Comparison of ENCODE assay signal across 12 cellular contexts in genomic region chr2:8154936-8155335, GRCh38.
A peak's percentile ranks its signal among the peaks of the same experiment; 100 is the strongest.
DNase-seq lines count a peak whose midpoint lies in the region; ATAC-seq and TF ChIP-seq lines count a peak whose summit lies in the region.
"Had no signal": no experiment of that assay in that cellular context is flagged by ENCODE, and none has a peak within 500 bp of the region (broad histone marks: within the 10 kb centered on the region; RNA-seq: fewer than 3 reads in every experiment).

No MANE protein-coding gene starts in this region.

- H3K4me1 Mint-ChIP-seq in activated CD4-positive, alpha-beta T cell treated with anti-CD3 and anti-CD28 coated beads, Interleukin-2, amount 10 ng/mL, durations not matched to agents 7 days and 5 days: peaks cover 28% of the 10 kb centered on the region

- TF ChIP-seq CTCF in NB4 (IDR thresholded peaks at IDR 0.05; ENCODE audit: low read depth, low read length): no peak
- no peak for TF ChIP-seq CTCF in suprapubic skin (IDR thresholded peaks at IDR 0.05)

- ATAC-seq in GM21737 (IDR thresholded peaks at IDR 0.05; ENCODE audit: unreplicated experiment): no peak

- WGBS in suprapubic skin: 89% methylated on average over 6 of the region's 6 CpGs

- DNase-seq in activated CD4-positive, alpha-beta T cell treated with anti-CD3 and anti-CD28 coated beads for 48 hours: peak; percentile 57
- no peak for DNase-seq in activated CD4-positive, alpha-beta T cell treated with anti-CD3 and anti-CD28 coated beads, Interleukin-2, amount 10 ng/mL, durations not matched to agents 7 days and 5 days
- DNase-seq in NB4 (ENCODE audit: low read depth) (peak; percentile 17), epithelial cell of prostate (ENCODE audit: low read depth, low spot score) (peak; percentile 16), ureter (ENCODE audit: low spot score) (no peak), suprapubic skin (ENCODE audit: low spot score in 2 of 2) (no peak)
- peak; percentile 11 for DNase-seq in stimulated activated CD8-positive, alpha-beta memory T cell treated with anti-CD3 and anti-CD28 coated beads, Interleukin-12 subunit alpha, Interleukin-12 subunit beta, amount 100 ng/mL, for 24 hours (ENCODE audit: extremely low read depth)
- DNase-seq: ACHN, immature natural killer cell, SK-N-SH had no signal

- H3K9me3 Mint-ChIP-seq in activated CD4-positive, alpha-beta T cell treated with anti-CD3 and anti-CD28 coated beads, Interleukin-2, amount 10 ng/mL, durations not matched to agents 7 days and 5 days: peaks cover 27% of the 10 kb centered on the region
- H3K9me3 Mint-ChIP-seq: immature natural killer cell had no signal

- CTCF ChIA-PET in activated CD4-positive, alpha-beta T cell treated with anti-CD3 and anti-CD28 coated beads, Interleukin-2, amount 10 ng/mL, durations not matched to agents 7 days and 5 days (lab: Charles Lee): interaction anchor here (1.1 to 1.4 kb wide), 2 partner anchors 9 to 18 kb away, joined by 3 read pairs; no protein-coding TSS in a partner anchor

- H3K4me3 ChIP-seq in NB4 (ENCODE audit: low read depth, low read length) (no peak overlapping the region), suprapubic skin (no peak overlapping the region)
- H3K4me3 ChIP-seq: right atrium auricular region had no signal

- no peak overlapping the region for H3K4me3 Mint-ChIP-seq in activated CD4-positive, alpha-beta T cell treated with anti-CD3 and anti-CD28 coated beads, Interleukin-2, amount 10 ng/mL, durations not matched to agents 7 days and 5 days
- H3K4me3 Mint-ChIP-seq: immature natural killer cell had no signal

- no peak for TF ChIP-seq POLR2A in NB4 (IDR thresholded peaks at IDR 0.05; ENCODE audit: extremely low read depth, insufficient read length)
- no peak for TF ChIP-seq POLR2A in suprapubic skin (IDR thresholded peaks at IDR 0.05)

- H3K4me1 ChIP-seq in suprapubic skin: no peaks in the 10 kb centered on the region
- H3K4me1 ChIP-seq: right atrium auricular region had no signal

- H3K36me3 ChIP-seq in suprapubic skin: no peaks in the 10 kb centered on the region
- H3K36me3 ChIP-seq: right atrium auricular region had no signal

- POLR2A ChIA-PET in activated CD4-positive, alpha-beta T cell treated with anti-CD3 and anti-CD28 coated beads, Interleukin-2, amount 10 ng/mL, durations not matched to agents 7 days and 5 days (lab: Charles Lee): no interaction called here

- H3K9me3 ChIP-seq in suprapubic skin: no peaks in the 10 kb centered on the region
- H3K9me3 ChIP-seq: right atrium auricular region, SK-N-SH had no signal

- TF ChIP-seq EP300 in suprapubic skin (IDR thresholded peaks at IDR 0.05): no peak

- no peak overlapping the region for H3K27ac Mint-ChIP-seq in activated CD4-positive, alpha-beta T cell treated with anti-CD3 and anti-CD28 coated beads, Interleukin-2, amount 10 ng/mL, durations not matched to agents 7 days and 5 days

- no peaks in the 10 kb centered on the region for H3K27me3 ChIP-seq in suprapubic skin
- H3K27me3 ChIP-seq: right atrium auricular region had no signal

- peaks cover 5% of the 10 kb centered on the region for H3K36me3 Mint-ChIP-seq in activated CD4-positive, alpha-beta T cell treated with anti-CD3 and anti-CD28 coated beads, Interleukin-2, amount 10 ng/mL, durations not matched to agents 7 days and 5 days (ENCODE audit: low read depth)

- no peaks in the 10 kb centered on the region for H3K27me3 Mint-ChIP-seq in activated CD4-positive, alpha-beta T cell treated with anti-CD3 and anti-CD28 coated beads, Interleukin-2, amount 10 ng/mL, durations not matched to agents 7 days and 5 days

- H3K27ac ChIP-seq in epithelial cell of prostate: no peak overlapping the region
- no peak overlapping the region for H3K27ac ChIP-seq in suprapubic skin
- H3K27ac ChIP-seq: right atrium auricular region had no signal

Comparison
In these comparisons a context has a peak if more than half of its experiments do, and no peak if none do; other contexts are left out.
1. DNase-seq: peak in activated CD4-positive, alpha-beta T cell treated with anti-CD3 and anti-CD28 coated beads for 48 hours (single experiment), NB4 (single experiment), epithelial cell of prostate (single experiment) and stimulated activated CD8-positive, alpha-beta memory T cell treated with anti-CD3 and anti-CD28 coated beads, Interleukin-12 subunit alpha, Interleukin-12 subunit beta, amount 100 ng/mL, for 24 hours (single experiment); none in activated CD4-positive, alpha-beta T cell treated with anti-CD3 and anti-CD28 coated beads, Interleukin-2, amount 10 ng/mL, durations not matched to agents 7 days and 5 days (single experiment), ureter (single experiment) and suprapubic skin (0 of 2).